In genomic region chr10:19892677-19893076, GRCh38 we compare ENCODE assay signal across 25 cellular contexts.
DNase-seq lines count a peak whose midpoint lies in the region; ATAC-seq, FAIRE-seq and TF ChIP-seq lines count a peak whose summit lies in the region.
"Had no signal": no experiment of that assay in that cellular context is flagged by ENCODE, and none has a peak within 500 bp of the region (broad histone marks: within the 10 kb centered on the region; RNA-seq: fewer than 3 reads in every experiment).

No MANE protein-coding gene starts in this region.

- TF ChIP-seq EP300 in HepG2 (IDR thresholded peaks at IDR 0.05; ENCODE audit: low read depth in 2 of 2, low read length in 2 of 2) (no peak), HepG2 (CRISPR knock-in tag; IDR thresholded peaks at IDR 0.05; ENCODE audit: borderline replicate concordance) (no peak)

- TF ChIP-seq RAD21 in HepG2 (CRISPR knock-in tag; IDR thresholded peaks at IDR 0.05), result no peak

- no peak overlapping the region for H2AFZ ChIP-seq in HepG2 (ENCODE audit: low read length)
- H2AFZ ChIP-seq: GM23338 had no signal

- H3K79me2 ChIP-seq in HepG2 (ENCODE audit: insufficient read depth, low read length), result no peaks in the 10 kb centered on the region

- H3K9me3 ChIP-seq in HepG2 (ENCODE audit: low read length), result no peaks in the 10 kb centered on the region
- no peaks in the 10 kb centered on the region for H3K9me3 ChIP-seq in right lobe of liver
- H3K9me3 ChIP-seq: BE2C had no signal

- TF ChIP-seq POLR2A in HepG2 (IDR thresholded peaks at IDR 0.05; ENCODE audit: insufficient read depth in 1 of 2, low read depth in 2 of 2, low read length in 2 of 2) (no peak), right lobe of liver (IDR thresholded peaks at IDR 0.05) (no peak)

- 48% methylated on average over 5 of the region's 5 CpGs for WGBS in HepG2 (ENCODE audit: low lambda C conversion rate)
- WGBS in right lobe of liver (ENCODE audit: insufficient coverage, low coverage, low lambda C conversion rate, missing lambda C conversion rate), result 70% methylated on average over 5 of the region's 5 CpGs

- H3K27me3 Mint-ChIP-seq in type B pancreatic cell, result no peaks in the 10 kb centered on the region
- no peaks in the 10 kb centered on the region for H3K27me3 Mint-ChIP-seq in immature natural killer cell (ENCODE audit: low read depth in 3 of 3)
- H3K27me3 Mint-ChIP-seq: CD4-positive, alpha-beta T cell; CD8-positive, alpha-beta memory T cell had no signal

- CTCF ChIA-PET in HepG2 (lab: Yijun Ruan, JAX; ENCODE audit: low intra/inter-chr PET ratio, low total read pairs), result no interaction called here

- TF ChIP-seq CTCF in HepG2 (CRISPR knock-in tag; IDR thresholded peaks at IDR 0.05) (no peak), right lobe of liver (IDR thresholded peaks at IDR 0.05) (no peak), type B pancreatic cell (conservative IDR thresholded peaks at IDR 0.05) (no peak)

- no peak overlapping the region for H3K4me3 Mint-ChIP-seq in type B pancreatic cell
- no peak overlapping the region for H3K4me3 Mint-ChIP-seq in immature natural killer cell
- H3K4me3 Mint-ChIP-seq: CD14-positive monocyte; CD4-positive, alpha-beta T cell; CD8-positive, alpha-beta memory T cell; GM23338; H9 had no signal

- H3K9ac ChIP-seq in HepG2 (ENCODE audit: insufficient read depth, low read depth, low read length), result no peak overlapping the region
- H3K9ac ChIP-seq: BLaER1 treated with 17β-estradiol and CSF1 and Interleukin-3, amounts not matched to agents 10 nM and 100 nM had no signal

- POLR2A ChIA-PET in HepG2 (lab: Yijun Ruan, JAX), result no interaction called here

- H3K27ac ChIP-seq in HepG2 (ENCODE audit: extremely low read length, insufficient read depth, low read length), result no peak overlapping the region
- H3K27ac ChIP-seq in right lobe of liver, result no peak overlapping the region
- H3K27ac ChIP-seq: 22Rv1; BLaER1 treated with 17β-estradiol and CSF1 and Interleukin-3, amounts not matched to agents 10 nM and 100 nM had no signal

- H3K4me2 ChIP-seq in HepG2 (ENCODE audit: low read depth, low read length), result no peak overlapping the region
- H3K4me2 ChIP-seq: BLaER1 treated with 17β-estradiol and CSF1 and Interleukin-3, amounts not matched to agents 10 nM and 100 nM; GM23338 had no signal

- H3K9me3 Mint-ChIP-seq in type B pancreatic cell (no peaks in the 10 kb centered on the region), immature natural killer cell (no peaks in the 10 kb centered on the region)
- H3K9me3 Mint-ChIP-seq: GM23338, H9 had no signal

- no peaks in the 10 kb centered on the region for H3K27me3 ChIP-seq in HepG2 (ENCODE audit: control insufficient read depth in 1 of 2, insufficient read depth in 2 of 2, low read length in 2 of 2)
- no peaks in the 10 kb centered on the region for H3K27me3 ChIP-seq in right lobe of liver
- H3K27me3 ChIP-seq: BE2C; BLaER1 treated with 17β-estradiol and CSF1 and Interleukin-3, amounts not matched to agents 10 nM and 100 nM had no signal

- BruUV-seq in HepG2 (replicated peaks; lab: Mats Ljungman, UMichigan), result no TSS peak

- H3K36me3 ChIP-seq in HepG2 (replicated peaks in 1 of 2; ENCODE audit: control insufficient read depth in 1 of 2, insufficient read depth in 2 of 2, low read length in 2 of 2), result no peaks in the 10 kb centered on the region
- H3K36me3 ChIP-seq in right lobe of liver, result no peaks in the 10 kb centered on the region
- H3K36me3 ChIP-seq: BE2C; BLaER1 treated with 17β-estradiol and CSF1 and Interleukin-3, amounts not matched to agents 10 nM and 100 nM had no signal

- H3K27ac Mint-ChIP-seq in type B pancreatic cell (peak overlapping the region; percentile 37), immature natural killer cell (no peak overlapping the region)
- H3K27ac Mint-ChIP-seq: CD4-positive, alpha-beta T cell; CD8-positive, alpha-beta memory T cell; GM23338; H9 had no signal

- in situ Hi-C loops in HepG2 (cut with HindIII; ENCODE audit: extremely low pct_ligation_motif_present, low pct_unique_long_range_greater_than_20kb), result no loop called here

- H3K4me1 ChIP-seq in HepG2 (ENCODE audit: insufficient read depth, low read length) (no peaks in the 10 kb centered on the region), right lobe of liver (peaks cover 0 to 10% (median 0%) of the 10 kb centered on the region in 4 donors)
- H3K4me1 ChIP-seq: BE2C had no signal

- H3K4me1 Mint-ChIP-seq in type B pancreatic cell (ENCODE audit: unreplicated experiment) (peaks cover 31% of the 10 kb centered on the region), immature natural killer cell (peaks cover 4 to 14% of the 10 kb centered on the region in 2 donors)
- H3K4me1 Mint-ChIP-seq: CD8-positive, alpha-beta memory T cell had no signal

- FAIRE-seq in HepG2 (lab: Jason Lieb, UNC), result no peak
- FAIRE-seq: A204.1, D721Med, GM12891, GM18507 had no signal

- DNase-seq in HepG2 (ENCODE audit: low spot score) (no peak), right lobe of liver (no peak), pons (ENCODE audit: low spot score) (peak; percentile 37), type B pancreatic cell (ENCODE audit: extremely low spot score, unreplicated experiment) (no peak), posterior vena cava (ENCODE audit: low spot score) (no peak), immature natural killer cell (no peak)
- DNase-seq: ACHN; AML-193; BE2C; CD4-positive, alpha-beta T cell; CD8-positive, alpha-beta memory T cell; DMS 273 treated with DMSO at 0.1 percent for 48 hours; DMS79; EL; GF-D8; H9 had no signal

- intact Hi-C loops in HepG2 (cut with micrococcal nuclease; ENCODE audit: unreplicated experiment), result no loop called here
- intact Hi-C loops in right lobe of liver (cut with DNase I), result no loop called here
- intact Hi-C loops in posterior vena cava (cut with DNase I), result no loop called here

- ATAC-seq in HepG2 (no peak), right lobe of liver (no peak)
- ATAC-seq: GM23338, HCT116 had no signal

- H4K20me1 ChIP-seq in HepG2 (ENCODE audit: insufficient read depth, low read length), result no peaks in the 10 kb centered on the region

- H3K4me3 ChIP-seq in HepG2 (replicated peaks in 1 of 3; ENCODE audit: insufficient read depth in 1 of 3, low read depth in 2 of 3, low read length in 3 of 3) (no peak overlapping the region), right lobe of liver (no peak overlapping the region)
- H3K4me3 ChIP-seq: BLaER1 treated with 17β-estradiol and CSF1 and Interleukin-3, amounts not matched to agents 10 nM and 100 nM; GM23338 had no signal

- H3K36me3 Mint-ChIP-seq in type B pancreatic cell (peaks cover 4% of the 10 kb centered on the region), immature natural killer cell (peaks cover 0 to 3% (median 0%) of the 10 kb centered on the region in 3 donors)
- H3K36me3 Mint-ChIP-seq: CD8-positive, alpha-beta memory T cell had no signal

TF ChIP-seq in HepG2, 621 proteins besides CTCF, POLR2A, EP300 and RAD21:
- TF ChIP-seq, protein P1, sequence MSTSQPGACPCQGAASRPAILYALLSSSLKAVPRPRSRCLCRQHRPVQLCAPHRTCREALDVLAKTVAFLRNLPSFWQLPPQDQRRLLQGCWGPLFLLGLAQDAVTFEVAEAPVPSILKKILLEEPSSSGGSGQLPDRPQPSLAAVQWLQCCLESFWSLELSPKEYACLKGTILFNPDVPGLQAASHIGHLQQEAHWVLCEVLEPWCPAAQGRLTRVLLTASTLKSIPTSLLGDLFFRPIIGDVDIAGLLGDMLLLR (CRISPR knock-in tag; IDR thresholded peaks at IDR 0.05), result no peak
- peak; percentile 33 to 40; a peak in 2 of 4 replicates for TF ChIP-seq MAFK (conservative IDR thresholded peaks at IDR 0.05 in 1 of 2, IDR thresholded peaks at IDR 0.05 in 1 of 2; ENCODE audit: low read length in 2 of 2)
TF ChIP-seq in HepG2: peak in this region for 1.
